8 cellular contexts compared by ENCODE assay signal in the genomic region with DNA sequence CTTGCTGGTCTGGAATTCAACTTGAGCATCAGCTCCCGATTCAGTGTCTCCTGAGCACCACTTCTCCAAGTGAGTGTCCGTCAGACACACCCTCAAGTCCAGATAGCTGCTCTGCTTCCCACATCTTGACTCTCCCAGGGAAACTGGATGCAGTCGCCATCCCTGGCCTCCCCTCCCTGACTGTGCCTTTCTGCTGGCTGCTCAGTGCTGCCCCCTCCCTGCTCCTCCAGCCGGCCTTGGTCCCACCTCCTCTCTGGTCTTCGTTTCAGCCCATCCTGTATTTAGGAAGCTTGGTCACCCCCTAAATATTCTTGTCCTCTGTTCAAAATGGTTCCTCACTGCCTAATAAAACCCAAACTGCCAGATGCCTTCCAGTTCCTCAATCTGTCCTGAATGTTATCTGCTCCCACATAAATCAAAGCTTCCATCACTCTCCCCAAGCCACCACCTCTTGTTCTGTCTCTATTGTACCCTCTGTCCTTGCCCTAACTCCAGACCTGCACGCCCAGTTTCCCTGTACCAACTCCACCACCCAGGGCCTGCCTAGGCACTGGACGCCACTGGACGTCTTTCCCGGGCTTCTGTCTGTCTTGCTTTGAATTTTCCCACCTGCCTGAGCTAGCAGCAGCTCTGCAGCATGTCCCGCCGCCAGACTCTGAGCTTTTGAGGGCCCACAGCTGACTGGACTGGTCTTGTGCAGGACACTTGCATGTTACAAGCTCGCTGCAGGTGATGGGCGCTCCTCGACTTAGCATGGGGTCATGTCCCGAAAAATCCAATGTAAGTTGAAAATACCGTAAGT. TPM values are rescaled to one million over a fixed set of nuclear protein-coding genes. Genes with fewer than 3 reads are reported as not detected.
A peak's percentile ranks its signal among the peaks of the same experiment; 100 is the strongest.
DNase-seq lines count a peak whose midpoint lies in the region; ATAC-seq and TF ChIP-seq lines count a peak whose summit lies in the region.

No MANE protein-coding gene starts in this region.

- peak; percentile 51 for TF ChIP-seq CTCF in epithelial cell of proximal tubule (conservative IDR thresholded peaks at IDR 0.05; ENCODE audit: low read depth, low read length)

- peak; percentile 9 for ATAC-seq in stimulated activated naive CD8-positive, alpha-beta T cell treated with anti-CD3 and anti-CD28 coated beads, Interleukin-15, Interleukin-2, amounts not matched to agents 100 U/mL and 50 U/mL, for 24 hours
- no peak for ATAC-seq in HG03442 (IDR thresholded peaks at IDR 0.05; ENCODE audit: unreplicated experiment)
- ATAC-seq in GM19455 (IDR thresholded peaks at IDR 0.05; ENCODE audit: unreplicated experiment): no peak
- no peak for ATAC-seq in GM21717 (IDR thresholded peaks at IDR 0.05; ENCODE audit: unreplicated experiment)

- DNase-seq in activated naive CD4-positive, alpha-beta T cell treated with Interleukin-2 at 50 U/mL for 16 hours: no peak
- DNase-seq in SJCRH30 (peak; percentile 19 to 28), epithelial cell of proximal tubule (ENCODE audit: low read depth) (no peak)
- DNase-seq in stimulated activated naive CD8-positive, alpha-beta T cell treated with anti-CD3 and anti-CD28 coated beads, Interleukin-15, Interleukin-2, amounts not matched to agents 100 U/mL and 50 U/mL, for 24 hours: peak; percentile 38

- peaks cover 13% of the 10 kb centered on the region for H3K36me3 Mint-ChIP-seq in activated naive CD4-positive, alpha-beta T cell treated with anti-CD3 and anti-CD28 coated beads, Interleukin-2, amount 50 U/mL, for 24 hours

- H3K27me3 ChIP-seq in SJCRH30: no peaks in the 10 kb centered on the region

- H3K4me3 Mint-ChIP-seq in activated naive CD4-positive, alpha-beta T cell treated with anti-CD3 and anti-CD28 coated beads, Interleukin-2, amount 50 U/mL, for 24 hours: peak overlapping the region; percentile 82

- H3K9me3 Mint-ChIP-seq in activated naive CD4-positive, alpha-beta T cell treated with anti-CD3 and anti-CD28 coated beads, Interleukin-2, amount 50 U/mL, for 24 hours: no peaks in the 10 kb centered on the region

- no peak overlapping the region for H3K27ac ChIP-seq in SJCRH30

- H3K9me3 ChIP-seq in SJCRH30 (replicated peaks): no peaks in the 10 kb centered on the region

- H3K27me3 Mint-ChIP-seq in activated naive CD4-positive, alpha-beta T cell treated with anti-CD3 and anti-CD28 coated beads, Interleukin-2, amount 50 U/mL, for 24 hours: no peaks in the 10 kb centered on the region

- peaks cover 30% of the 10 kb centered on the region for H3K4me1 Mint-ChIP-seq in activated naive CD4-positive, alpha-beta T cell treated with anti-CD3 and anti-CD28 coated beads, Interleukin-2, amount 50 U/mL, for 24 hours

- H3K4me3 ChIP-seq in SJCRH30 (no peak overlapping the region), epithelial cell of proximal tubule (ENCODE audit: low read depth, low read length) (no peak overlapping the region)

- no peaks in the 10 kb centered on the region for H3K36me3 ChIP-seq in SJCRH30

- no peaks in the 10 kb centered on the region for H3K4me1 ChIP-seq in SJCRH30

- peak overlapping the region; percentile 90 for H3K27ac Mint-ChIP-seq in activated naive CD4-positive, alpha-beta T cell treated with anti-CD3 and anti-CD28 coated beads, Interleukin-2, amount 50 U/mL, for 24 hours

RNA-seq across cellular contexts. Expression of a gene that starts 33.8 kb away (rescaled TPM):
- 7.6 and 7.7 TPM in 2 replicates for total RNA-seq in SJCRH30 (2014; rRNA removed; shearing (Covaris generic))
- total RNA-seq in epithelial cell of proximal tubule: 13.5 and 25.9 TPM in 2 replicates

RNA-seq across cellular contexts. Expression of a gene that starts 34.1 kb away (rescaled TPM):
- total RNA-seq in SJCRH30 (2014; rRNA removed; shearing (Covaris generic)): 102 TPM in 2 replicates
- total RNA-seq in epithelial cell of proximal tubule: 39.0 and 41.7 TPM in 2 replicates

Comparison
In these comparisons a context has a peak if more than half of its experiments do, and no peak if none do; other contexts are left out.
1. DNase-seq: peak in SJCRH30 (2 of 2) and stimulated activated naive CD8-positive, alpha-beta T cell treated with anti-CD3 and anti-CD28 coated beads, Interleukin-15, Interleukin-2, amounts not matched to agents 100 U/mL and 50 U/mL, for 24 hours (single experiment); none in activated naive CD4-positive, alpha-beta T cell treated with Interleukin-2 at 50 U/mL for 16 hours (single experiment) and epithelial cell of proximal tubule (single experiment).